30 cellular contexts compared by ENCODE assay signal in genomic region chr1:220516014-220516721, GRCh38. TPM values are rescaled to one million over a fixed set of nuclear protein-coding genes. Genes with fewer than 3 reads are reported as not detected.
A peak's percentile ranks its signal among the peaks of the same experiment; 100 is the strongest.
DNase-seq lines count a peak whose midpoint lies in the region; ATAC-seq and TF ChIP-seq lines count a peak whose summit lies in the region.
"Had no signal": no experiment of that assay in that cellular context is flagged by ENCODE, and none has a peak within 500 bp of the region (broad histone marks: within the 10 kb centered on the region; RNA-seq: fewer than 3 reads in every experiment).

No MANE protein-coding gene starts in this region.

- intact Hi-C loops in mammary epithelial cell (cut with micrococcal nuclease), result loop anchor here (1.0 kb wide), 1 partner anchor 12 kb away; the partner anchor contains the start of gene MARK1
- intact Hi-C loops in dorsolateral prefrontal cortex (cut with DNase I), result no loop called here

- TF ChIP-seq EP300 in suprapubic skin (IDR thresholded peaks at IDR 0.05), result no peak

- H3K4me3 ChIP-seq in HUES48 (ENCODE audit: low read depth, low read length) (no peak overlapping the region), mammary epithelial cell (replicated peaks in 1 of 3; ENCODE audit: insufficient read depth in 1 of 3, low read depth in 2 of 3, low read length in 3 of 3) (no peak overlapping the region), suprapubic skin (no peak overlapping the region), dorsolateral prefrontal cortex (no peak overlapping the region)
- H3K4me3 ChIP-seq: esophagus muscularis mucosa, gastroesophageal sphincter, left ventricle myocardium inferior, SJCRH30, spleen, thoracic aorta had no signal

- no TSS peak for BruUV-seq in mammary epithelial cell (replicated peaks; lab: Mats Ljungman, UMichigan)

- H3K36me3 ChIP-seq in HUES48 (ENCODE audit: control insufficient read depth, insufficient read depth, low read length), result no peaks in the 10 kb centered on the region
- no peaks in the 10 kb centered on the region for H3K36me3 ChIP-seq in mammary epithelial cell (ENCODE audit: insufficient read depth, low read length)
- no peaks in the 10 kb centered on the region for H3K36me3 ChIP-seq in suprapubic skin
- H3K36me3 ChIP-seq: BE2C, esophagus muscularis mucosa, gastroesophageal sphincter, left ventricle myocardium inferior, SJCRH30, spleen, thoracic aorta had no signal

- no peaks in the 10 kb centered on the region for H3K79me2 ChIP-seq in mammary epithelial cell (ENCODE audit: insufficient read depth, low read length)

- no peaks in the 10 kb centered on the region for H3K9me3 ChIP-seq in HUES48 (ENCODE audit: control insufficient read depth, insufficient read depth, low read length)
- no peaks in the 10 kb centered on the region for H3K9me3 ChIP-seq in mammary epithelial cell (replicated peaks; ENCODE audit: insufficient read depth, low read length)
- H3K9me3 ChIP-seq in suprapubic skin, result no peaks in the 10 kb centered on the region
- H3K9me3 ChIP-seq: BE2C, esophagus muscularis mucosa, gastroesophageal sphincter, left ventricle myocardium inferior, SJCRH30, spleen, thoracic aorta had no signal

- in situ Hi-C loops in mammary epithelial cell (cut with MboI; ENCODE audit: low sequenced_read_pairs in 2 of 2), result loop anchor here in 1 of 2 donors (10.0 kb wide), 1 partner anchor 141 kb away; no protein-coding TSS in a partner anchor

- peak; percentile 90 for DNase-seq in mammary epithelial cell
- peak; percentile 8 for DNase-seq in iris pigment epithelial cell (ENCODE audit: low read depth)
- no peak for DNase-seq in suprapubic skin (ENCODE audit: low spot score in 2 of 2)
- no peak for DNase-seq in dorsolateral prefrontal cortex
- no peak for DNase-seq in LoVo (ENCODE audit: low spot score)
- DNase-seq: ACHN; activated CD4-positive, alpha-beta T cell treated with anti-CD3 and anti-CD28 coated beads for 36 hours; activated CD8-positive, alpha-beta T cell treated with anti-CD3 and anti-CD28 coated beads, Interleukin-2, amount 10 ng/mL, durations not matched to agents 7 days and 5 days; amygdala; BE2C; CD8-positive, alpha-beta memory T cell; DMS153; effector memory CD4-positive, alpha-beta T cell; immature natural killer cell; left ventricle myocardium inferior; NCI-H1417 treated with DMSO at 0.1 percent for 48 hours; NCI-H2029 treated with DMSO at 0.1 percent for 48 hours; NCI-H2227 treated with DMSO at 0.1 percent for 48 hours; NCI-H69; right cardiac atrium; SJCRH30; spleen; stimulated activated CD4-positive, alpha-beta T cell treated with anti-CD3 and anti-CD28 coated beads, Interleukin-2, amount 100 ng/mL, for 24 hours; SW 1271 had no signal

- 30% methylated on average over 6 of the region's 6 CpGs for WGBS in mammary epithelial cell (ENCODE audit: low coverage, missing lambda C conversion rate)
- 50% methylated on average over 6 of the region's 6 CpGs for WGBS in suprapubic skin

- H3K27me3 ChIP-seq in HUES48 (ENCODE audit: control insufficient read depth, insufficient read depth, low read length), result no peaks in the 10 kb centered on the region
- H3K27me3 ChIP-seq in mammary epithelial cell (ENCODE audit: insufficient read depth, low read length), result no peaks in the 10 kb centered on the region
- no peaks in the 10 kb centered on the region for H3K27me3 ChIP-seq in suprapubic skin
- H3K27me3 ChIP-seq in dorsolateral prefrontal cortex, result peaks cover 0 to 8% (median 0%) of the 10 kb centered on the region in 45 donors
- H3K27me3 ChIP-seq: BE2C, gastroesophageal sphincter, SJCRH30 had no signal

- dilution Hi-C loops in mammary epithelial cell (cut with HindIII; ENCODE audit: low sequenced_read_pairs), result no loop called here

- H3K27ac ChIP-seq in HUES48 (ENCODE audit: low read depth, low read length), result peak overlapping the region; percentile 49
- H3K27ac ChIP-seq in mammary epithelial cell (ENCODE audit: insufficient read depth, low read depth, low read length), result peak overlapping the region; percentile 91
- peak overlapping the region; percentile 14 for H3K27ac ChIP-seq in suprapubic skin
- no peak overlapping the region for H3K27ac ChIP-seq in dorsolateral prefrontal cortex
- H3K27ac ChIP-seq: esophagus muscularis mucosa, gastroesophageal sphincter, left ventricle myocardium inferior, SJCRH30, spleen, thoracic aorta had no signal

- peak overlapping the region; percentile 63 for H3K4me2 ChIP-seq in mammary epithelial cell (ENCODE audit: insufficient read depth, low read depth, low read length)

- H3K9ac ChIP-seq in HUES48 (ENCODE audit: low read depth, low read length) (no peak overlapping the region), mammary epithelial cell (ENCODE audit: insufficient read depth, low read length) (peak overlapping the region; percentile 30)

- peak overlapping the region; percentile 60 for H2AFZ ChIP-seq in mammary epithelial cell (ENCODE audit: low read depth, low read length)

- H4K20me1 ChIP-seq in mammary epithelial cell (ENCODE audit: insufficient read depth, low read length), result no peaks in the 10 kb centered on the region

- TF ChIP-seq CTCF in mammary epithelial cell (conservative IDR thresholded peaks at IDR 0.05 in 1 of 2, IDR thresholded peaks at IDR 0.05 in 1 of 2; ENCODE audit: extremely low read depth in 1 of 2, insufficient read depth in 1 of 2, low read depth in 1 of 2, low read length in 2 of 2) (no peak), suprapubic skin (IDR thresholded peaks at IDR 0.05) (no peak), dorsolateral prefrontal cortex (IDR thresholded peaks at IDR 0.05 in 54 of 56, conservative IDR thresholded peaks at IDR 0.05 in 2 of 56; ENCODE audit: low read depth in 1 of 56, partially characterized antibody in 56 of 56) (no peak)

- CTCF ChIA-PET in mammary epithelial cell (lab: Charles Lee; ENCODE audit: low non-redundant PET), result interaction anchor here (0.8 kb wide), 1 partner anchor 260 kb away, joined by 6 read pairs; no protein-coding TSS in a partner anchor

- H3K4me1 ChIP-seq in HUES48 (ENCODE audit: control insufficient read depth, insufficient read depth, low read length), result peaks cover 14% of the 10 kb centered on the region; the same call in 1 of the 2 replicates
- peaks cover 50% of the 10 kb centered on the region for H3K4me1 ChIP-seq in mammary epithelial cell (ENCODE audit: insufficient read depth, low read length)
- H3K4me1 ChIP-seq in suprapubic skin, result peaks cover 10% of the 10 kb centered on the region
- H3K4me1 ChIP-seq: BE2C, esophagus muscularis mucosa, gastroesophageal sphincter, left ventricle myocardium inferior, SJCRH30, spleen had no signal

- no peak for TF ChIP-seq POLR2A in suprapubic skin (IDR thresholded peaks at IDR 0.05)

- no peak for ATAC-seq in HG02884 (IDR thresholded peaks at IDR 0.05; ENCODE audit: unreplicated experiment)
- ATAC-seq: activated CD4-positive, alpha-beta T cell treated with anti-CD3 and anti-CD28 coated beads for 36 hours; activated CD8-positive, alpha-beta T cell treated with anti-CD3 and anti-CD28 coated beads, Interleukin-2, amount 10 ng/mL, durations not matched to agents 7 days and 5 days; gastroesophageal sphincter; right cardiac atrium had no signal

RNA-seq across cellular contexts. Expression of gene MARK1, which starts 11.8 kb away (rescaled TPM):
- total RNA-seq in mammary epithelial cell, result 10 to 100 TPM in 1 of 2 donors, 1 to 10 TPM in 1; 9.3 to 14.7 TPM
- 5.0 TPM for polyA plus RNA-seq in mammary epithelial cell
- 5.9 TPM for polyA minus RNA-seq in mammary epithelial cell
- 1 to 10 TPM; 2.9 to 5.2 (median 3.9) TPM for total RNA-seq in suprapubic skin
- total RNA-seq in dorsolateral prefrontal cortex, result 10 to 100 TPM; 13.1 to 44.7 (median 30.9) TPM
- total RNA-seq: activated CD4-positive, alpha-beta T cell treated with anti-CD3 and anti-CD28 coated beads for 36 hours; activated CD8-positive, alpha-beta T cell treated with anti-CD3 and anti-CD28 coated beads, Interleukin-2, amount 10 ng/mL, durations not matched to agents 7 days and 5 days; activated T-helper 2 cell treated with anti-CD3 and anti-CD28 coated beads, Interferon-gamma antibody, Interleukin-2, Interleukin-4, amounts not matched to agents 10 μg/mL and 5 μg/mL and 100 μg/mL, durations not matched to agents 14 hours and 24 hours and 36 hours had no signal
- polyA plus RNA-seq: CD8-positive, alpha-beta memory T cell; immature natural killer cell had no signal

Comparison
In these comparisons a context has a peak if more than half of its experiments do, and no peak if none do; other contexts are left out.
1. H3K27ac ChIP-seq: peak in HUES48 (single experiment), mammary epithelial cell (single experiment) and suprapubic skin (single experiment); none in dorsolateral prefrontal cortex (0 of 59).
2. DNase-seq: peak in mammary epithelial cell (single experiment) and iris pigment epithelial cell (single experiment); none in suprapubic skin (0 of 2), dorsolateral prefrontal cortex (0 of 10) and LoVo (single experiment).